Comparison of ENCODE assay signal across 8 cellular contexts in the genomic region with DNA sequence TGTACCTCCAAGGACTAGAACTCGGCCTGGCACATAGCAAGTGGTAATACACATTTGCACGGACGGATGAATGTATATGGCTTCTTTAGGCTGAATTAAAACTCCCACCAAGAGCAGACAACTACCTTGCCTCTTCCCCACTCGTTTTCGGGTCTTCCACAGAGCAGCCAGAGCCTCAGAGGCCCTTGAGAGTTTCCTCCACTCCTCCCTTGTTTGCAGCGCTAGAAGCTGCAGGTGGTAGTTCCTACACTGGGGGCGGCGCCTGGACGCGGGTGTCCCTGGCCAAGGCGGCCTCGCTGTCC. TPM values are rescaled to one million over a fixed set of nuclear protein-coding genes. Genes with fewer than 3 reads are reported as not detected.
DNase-seq lines count a peak whose midpoint lies in the region; ATAC-seq and TF ChIP-seq lines count a peak whose summit lies in the region.

No MANE protein-coding gene starts in this region.

- H3K9me3 ChIP-seq in adipocyte (ENCODE audit: control insufficient read depth, low read length) (peaks cover 3% of the 10 kb centered on the region), iPS-18a (ENCODE audit: control insufficient read depth, low read depth, low read length) (no peaks in the 10 kb centered on the region), spleen (peaks cover 0 to 4% (median 0%) of the 10 kb centered on the region in 8 donors)

- H3K9ac ChIP-seq in adipocyte (ENCODE audit: low read length), result no peak overlapping the region
- peak overlapping the region; percentile 2 for H3K9ac ChIP-seq in iPS-18a (ENCODE audit: low read length)

- peaks cover 17% of the 10 kb centered on the region for H3K27me3 ChIP-seq in adipocyte (replicated peaks; ENCODE audit: control insufficient read depth, insufficient read depth, low read length)
- peaks cover 38% of the 10 kb centered on the region for H3K27me3 ChIP-seq in iPS-18a (ENCODE audit: control insufficient read depth, insufficient read depth, low read length)
- peaks cover 0 to 57% (median 32%) of the 10 kb centered on the region in 7 donors for H3K27me3 ChIP-seq in spleen (replicated peaks in 1 of 7)

- H3K27me3 Mint-ChIP-seq in activated T-helper 17 cell treated with anti-CD3 and anti-CD28 coated beads, Interleukin-2, amount 50 U/mL, for 72 hours, result peaks cover 45% of the 10 kb centered on the region

- H3K9me3 Mint-ChIP-seq in activated T-helper 17 cell treated with anti-CD3 and anti-CD28 coated beads, Interleukin-2, amount 50 U/mL, for 72 hours, result peaks cover 9% of the 10 kb centered on the region

- no peak for ATAC-seq in activated T-helper 17 cell treated with anti-CD3 and anti-CD28 coated beads, Interleukin-2, amount 50 U/mL, for 72 hours (replicated peaks)
- no peak for ATAC-seq in HG03095 (IDR thresholded peaks at IDR 0.05; ENCODE audit: unreplicated experiment)

- peak overlapping the region; percentile 86 for H3K4me3 ChIP-seq in adipocyte (ENCODE audit: low read length)
- peak overlapping the region; percentile 68 for H3K4me3 ChIP-seq in iPS-18a (ENCODE audit: low read length)
- peak overlapping the region; percentile 29 to 69 (median 40) for H3K4me3 ChIP-seq in spleen

- H3K4me1 Mint-ChIP-seq in activated T-helper 17 cell treated with anti-CD3 and anti-CD28 coated beads, Interleukin-2, amount 50 U/mL, for 72 hours, result no peaks in the 10 kb centered on the region

- CTCF ChIA-PET in HEK293T (lab: Yijun Ruan, JAX), result interaction anchor here (0.6 to 1.5 kb wide), 3 partner anchors 9 to 16 kb away, joined by 3 to 5 read pairs (median 3); a partner anchor contains a TSS

- H3K4me1 ChIP-seq in adipocyte (ENCODE audit: control insufficient read depth, insufficient read depth, low read length) (peaks cover 4% of the 10 kb centered on the region), iPS-18a (ENCODE audit: control insufficient read depth, low read depth, low read length) (peaks cover 2% of the 10 kb centered on the region), spleen (peaks cover 5 to 18% (median 10%) of the 10 kb centered on the region in 6 donors)

- POLR2A ChIA-PET in HEK293T (lab: Yijun Ruan, JAX), result interaction anchor here (0.6 to 3.3 kb wide), 8 partner anchors 9 to 134 kb away, joined by 3 to 20 read pairs (median 4); a partner anchor contains a TSS

- DNase-seq in HEK293T (ENCODE audit: extremely low spot score) (peak; percentile 74), adipocyte (ENCODE audit: low read depth) (no peak), spleen (no peak), retina (no peak)
- no peak for DNase-seq in stimulated activated CD4-positive, alpha-beta T cell treated with anti-CD3 and anti-CD28 coated beads, Interleukin-15, amount 100 ng/mL, for 24 hours

- TF ChIP-seq CTCF in spleen (IDR thresholded peaks at IDR 0.05 in 8 of 11, conservative IDR thresholded peaks at IDR 0.05 in 3 of 11), result no peak

- no peaks in the 10 kb centered on the region for H3K36me3 ChIP-seq in adipocyte (ENCODE audit: control insufficient read depth, insufficient read depth, low read length, severe bottlenecking)
- H3K36me3 ChIP-seq in iPS-18a (ENCODE audit: control insufficient read depth, low read depth, low read length), result no peaks in the 10 kb centered on the region
- H3K36me3 ChIP-seq in spleen, result no peaks in the 10 kb centered on the region

- no peak overlapping the region for H3K4me3 Mint-ChIP-seq in activated T-helper 17 cell treated with anti-CD3 and anti-CD28 coated beads, Interleukin-2, amount 50 U/mL, for 72 hours

- H3K27ac Mint-ChIP-seq in activated T-helper 17 cell treated with anti-CD3 and anti-CD28 coated beads, Interleukin-2, amount 50 U/mL, for 72 hours, result no peak overlapping the region

- H3K36me3 Mint-ChIP-seq in activated T-helper 17 cell treated with anti-CD3 and anti-CD28 coated beads, Interleukin-2, amount 50 U/mL, for 72 hours (ENCODE audit: low read depth), result no peaks in the 10 kb centered on the region

- intact Hi-C loops in spleen (cut with DNase I; ENCODE audit: low total_unique reads), result no loop called here

- 18 to 25% (median 19%) methylated on average over 12 of the region's 12 CpGs for WGBS in spleen, 5 donors

- H3K27ac ChIP-seq in iPS-18a (ENCODE audit: low read length) (no peak overlapping the region), spleen (no peak overlapping the region)

- TF ChIP-seq POLR2A in spleen (IDR thresholded peaks at IDR 0.05), result no peak

TF ChIP-seq in HEK293T, 16 proteins besides CTCF, POLR2A, EP300 and RAD21:
- no peak for TF ChIP-seq LEF1 (IDR thresholded peaks at IDR 0.05; ENCODE audit: borderline replicate concordance)
- TF ChIP-seq NFRKB (IDR thresholded peaks at IDR 0.05), result no peak
- TF ChIP-seq FOXA1 (IDR thresholded peaks at IDR 0.05), result no peak
- no peak for TF ChIP-seq FOXK2 (IDR thresholded peaks at IDR 0.05)
- no peak for TF ChIP-seq BHLHE40 (IDR thresholded peaks at IDR 0.05; ENCODE audit: borderline replicate concordance)
- TF ChIP-seq TARDBP (IDR thresholded peaks at IDR 0.05), result no peak

RNA-seq across cellular contexts. Expression of a gene that starts 10.2 kb away (rescaled TPM):
- total RNA-seq in spleen, result 1 to 10 TPM; 3.0 to 9.1 (median 4.8) TPM
- polyA plus RNA-seq in spleen, result 1 to 10 TPM in 2 of 3 donors, under 1 TPM in 1; 0.85 to 2.2 (median 1.8) TPM
- total RNA-seq in activated T-helper 17 cell treated with anti-CD3 and anti-CD28 coated beads, Interleukin-2, amount 50 U/mL, for 72 hours, result under 1 TPM; 0.05 to 0.15 TPM
